ENCODE assay signal across 26 cellular contexts in genomic region chr17:80930335-80931040, GRCh38.
DNase-seq lines count a peak whose midpoint lies in the region; ATAC-seq lines count a peak whose summit lies in the region.
"Had no signal": no experiment of that assay in that cellular context is flagged by ENCODE, and none has a peak within 500 bp of the region (broad histone marks: within the 10 kb centered on the region; RNA-seq: fewer than 3 reads in every experiment).

No MANE protein-coding gene starts in this region.

- CTCF ChIA-PET in activated CD4-positive, alpha-beta T cell treated with anti-CD3 and anti-CD28 coated beads for 36 hours (lab: Charles Lee) = interaction anchor here (0.8 to 1.5 kb wide), 3 partner anchors 8 to 355 kb away, joined by 3 to 5 read pairs (median 3); no protein-coding TSS in a partner anchor

- no peak for ATAC-seq in central memory CD8-positive, alpha-beta T cell (replicated peaks; ENCODE audit: extremely low read depth, poor library complexity, severe bottlenecking)
- ATAC-seq in naive B cell (ENCODE audit: low read depth in 2 of 2) (no peak), HG03196 (IDR thresholded peaks at IDR 0.05; ENCODE audit: unreplicated experiment) (no peak)
- peak; percentile 34 for ATAC-seq in stimulated activated effector memory CD8-positive, alpha-beta T cell treated with anti-CD3 and anti-CD28 coated beads, Interleukin-12 subunit alpha, Interleukin-12 subunit beta, amount 100 ng/mL, for 72 hours
- ATAC-seq in activated CD4-positive, alpha-beta T cell treated with anti-CD3 and anti-CD28 coated beads for 36 hours = no peak
- ATAC-seq: HCT116, K562, left lung had no signal

- H3K27me3 Mint-ChIP-seq in central memory CD8-positive, alpha-beta T cell = no peaks in the 10 kb centered on the region
- no peaks in the 10 kb centered on the region for H3K27me3 Mint-ChIP-seq in naive B cell
- no peaks in the 10 kb centered on the region for H3K27me3 Mint-ChIP-seq in activated CD4-positive, alpha-beta T cell treated with anti-CD3 and anti-CD28 coated beads for 36 hours
- H3K27me3 Mint-ChIP-seq: activated naive CD8-positive, alpha-beta T cell treated with anti-CD3 and anti-CD28 coated beads for 36 hours; stimulated activated naive CD8-positive, alpha-beta T cell treated with anti-CD3 and anti-CD28 coated beads, Interleukin-15, Interleukin-2, amounts not matched to agents 100 ng/mL and 50 ng/mL, for 24 hours had no signal

- H3K4me1 Mint-ChIP-seq in central memory CD8-positive, alpha-beta T cell = peaks cover 5% of the 10 kb centered on the region
- H3K4me1 Mint-ChIP-seq in naive B cell = peaks cover 16 to 48% (median 28%) of the 10 kb centered on the region in 3 donors
- H3K4me1 Mint-ChIP-seq in stimulated activated effector memory CD8-positive, alpha-beta T cell treated with anti-CD3 and anti-CD28 coated beads, Interleukin-12 subunit alpha, Interleukin-12 subunit beta, amount 100 ng/mL, for 72 hours = peaks cover 21% of the 10 kb centered on the region
- H3K4me1 Mint-ChIP-seq in activated CD4-positive, alpha-beta T cell treated with anti-CD3 and anti-CD28 coated beads for 36 hours = peaks cover 2% of the 10 kb centered on the region

- DNase-seq in EH (ENCODE audit: low read depth) (peak; percentile 4), naive B cell (no peak), iPS-NIHi11 (ENCODE audit: low spot score) (no peak)
- DNase-seq in central memory CD8-positive, alpha-beta T cell (ENCODE audit: low spot score in 2 of 2) = no peak
- DNase-seq in stimulated activated effector memory CD8-positive, alpha-beta T cell treated with anti-CD3 and anti-CD28 coated beads, Interleukin-12 subunit alpha, Interleukin-12 subunit beta, amount 100 ng/mL, for 72 hours (ENCODE audit: low spot score in 2 of 2) = no peak
- no peak for DNase-seq in activated CD4-positive, alpha-beta T cell treated with anti-CD3 and anti-CD28 coated beads for 36 hours
- DNase-seq: activated CD4-positive, alpha-beta T cell treated with anti-CD3 and anti-CD28 coated beads for 48 hours; activated CD8-positive, alpha-beta memory T cell treated with anti-CD3 and anti-CD28 coated beads for 24 hours; activated effector memory CD4-positive, alpha-beta T cell treated with Interleukin-2 at 50 U/mL for 16 hours; activated naive CD8-positive, alpha-beta T cell treated with anti-CD3 and anti-CD28 coated beads for 36 hours; activated T-cell treated with anti-CD3 and anti-CD28 coated beads for 4 hours; effector CD8-positive, alpha-beta T cell; erythroblast; left lung; NCI-H1092; NCI-H187; NCI-H2171; nucleus accumbens; SJCRH30; SW 1271; T-helper 9 cell; WERI-Rb-1 had no signal

- POLR2A ChIA-PET in activated CD4-positive, alpha-beta T cell treated with anti-CD3 and anti-CD28 coated beads for 36 hours (lab: Charles Lee) = interaction anchor here (0.6 kb wide), 1 partner anchor 226 kb away, joined by 3 read pairs; no protein-coding TSS in a partner anchor

- peak overlapping the region; percentile 52 for H3K27ac Mint-ChIP-seq in central memory CD8-positive, alpha-beta T cell (ENCODE audit: low read depth)
- peak overlapping the region in 5 of 6 donors; percentile 56 to 93 (median 65) for H3K27ac Mint-ChIP-seq in naive B cell
- H3K27ac Mint-ChIP-seq in stimulated activated effector memory CD8-positive, alpha-beta T cell treated with anti-CD3 and anti-CD28 coated beads, Interleukin-12 subunit alpha, Interleukin-12 subunit beta, amount 100 ng/mL, for 72 hours = peak overlapping the region; percentile 73
- no peak overlapping the region for H3K27ac Mint-ChIP-seq in activated CD4-positive, alpha-beta T cell treated with anti-CD3 and anti-CD28 coated beads for 36 hours
- H3K27ac Mint-ChIP-seq: activated naive CD8-positive, alpha-beta T cell treated with anti-CD3 and anti-CD28 coated beads for 36 hours; stimulated activated naive CD8-positive, alpha-beta T cell treated with anti-CD3 and anti-CD28 coated beads, Interleukin-15, Interleukin-2, amounts not matched to agents 100 ng/mL and 50 ng/mL, for 24 hours had no signal

- H3K9me3 Mint-ChIP-seq in central memory CD8-positive, alpha-beta T cell = no peaks in the 10 kb centered on the region
- H3K9me3 Mint-ChIP-seq in naive B cell = no peaks in the 10 kb centered on the region
- no peaks in the 10 kb centered on the region for H3K9me3 Mint-ChIP-seq in stimulated activated effector memory CD8-positive, alpha-beta T cell treated with anti-CD3 and anti-CD28 coated beads, Interleukin-12 subunit alpha, Interleukin-12 subunit beta, amount 100 ng/mL, for 72 hours
- no peaks in the 10 kb centered on the region for H3K9me3 Mint-ChIP-seq in activated CD4-positive, alpha-beta T cell treated with anti-CD3 and anti-CD28 coated beads for 36 hours (ENCODE audit: low read depth)
- H3K9me3 Mint-ChIP-seq: activated naive CD8-positive, alpha-beta T cell treated with anti-CD3 and anti-CD28 coated beads for 36 hours; stimulated activated naive CD8-positive, alpha-beta T cell treated with anti-CD3 and anti-CD28 coated beads, Interleukin-15, Interleukin-2, amounts not matched to agents 100 ng/mL and 50 ng/mL, for 24 hours had no signal

- peaks cover 25% of the 10 kb centered on the region for H3K36me3 Mint-ChIP-seq in central memory CD8-positive, alpha-beta T cell (ENCODE audit: insufficient read depth)
- peaks cover 19 to 28% of the 10 kb centered on the region in 2 donors for H3K36me3 Mint-ChIP-seq in naive B cell
- peaks cover 84% of the 10 kb centered on the region for H3K36me3 Mint-ChIP-seq in stimulated activated effector memory CD8-positive, alpha-beta T cell treated with anti-CD3 and anti-CD28 coated beads, Interleukin-12 subunit alpha, Interleukin-12 subunit beta, amount 100 ng/mL, for 72 hours
- H3K36me3 Mint-ChIP-seq in activated CD4-positive, alpha-beta T cell treated with anti-CD3 and anti-CD28 coated beads for 36 hours (ENCODE audit: low read depth) = peaks cover 28% of the 10 kb centered on the region

- intact Hi-C loops in activated CD4-positive, alpha-beta T cell treated with anti-CD3 and anti-CD28 coated beads for 36 hours (cut with DNase I, micrococcal nuclease) = no loop called here

- no peak overlapping the region for H3K4me3 Mint-ChIP-seq in central memory CD8-positive, alpha-beta T cell
- no peak overlapping the region for H3K4me3 Mint-ChIP-seq in naive B cell
- no peak overlapping the region for H3K4me3 Mint-ChIP-seq in stimulated activated effector memory CD8-positive, alpha-beta T cell treated with anti-CD3 and anti-CD28 coated beads, Interleukin-12 subunit alpha, Interleukin-12 subunit beta, amount 100 ng/mL, for 72 hours
- no peak overlapping the region for H3K4me3 Mint-ChIP-seq in activated CD4-positive, alpha-beta T cell treated with anti-CD3 and anti-CD28 coated beads for 36 hours
- H3K4me3 Mint-ChIP-seq: activated naive CD8-positive, alpha-beta T cell treated with anti-CD3 and anti-CD28 coated beads for 36 hours; stimulated activated naive CD8-positive, alpha-beta T cell treated with anti-CD3 and anti-CD28 coated beads, Interleukin-15, Interleukin-2, amounts not matched to agents 100 ng/mL and 50 ng/mL, for 24 hours had no signal
